8 cellular contexts compared by ENCODE assay signal in the genomic region with DNA sequence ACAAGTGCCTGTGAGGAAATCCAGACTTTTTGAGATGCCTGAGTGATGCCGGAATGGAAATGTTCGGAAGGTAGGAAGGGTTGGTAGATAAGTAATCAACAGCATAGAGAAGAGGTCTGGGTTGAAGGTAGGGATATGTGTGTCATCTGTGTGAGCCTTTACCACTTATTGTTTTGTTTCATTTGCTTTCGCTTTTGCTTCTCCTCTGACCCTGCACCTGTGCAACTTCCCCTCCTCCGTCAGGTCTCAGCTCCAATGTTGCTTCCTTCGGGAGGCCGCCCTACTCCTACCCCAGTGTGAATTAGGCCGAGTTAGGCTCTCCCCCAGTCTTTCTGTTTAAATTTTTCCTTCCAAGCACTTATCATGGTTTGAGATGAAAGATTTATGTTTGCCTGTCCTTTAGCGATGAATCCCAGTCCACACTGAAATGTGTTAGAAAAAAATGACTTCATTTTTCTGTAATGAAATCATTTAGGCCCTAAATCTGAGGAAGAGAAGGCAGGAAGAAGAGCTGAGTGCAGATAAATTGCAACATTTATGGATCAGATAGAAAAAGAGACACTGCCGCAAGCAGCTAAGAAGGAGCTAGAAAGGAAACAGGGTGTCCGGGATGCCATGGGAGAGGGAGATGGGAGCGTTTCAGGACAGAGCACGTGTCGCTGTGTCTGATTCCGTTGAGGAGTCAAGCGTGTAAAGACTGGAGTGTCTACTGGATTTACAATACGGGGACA.
DNase-seq lines count a peak whose midpoint lies in the region; ATAC-seq lines count a peak whose summit lies in the region.

No MANE protein-coding gene starts in this region.

- no peak overlapping the region for H2BK5ac ChIP-seq in neuronal stem cell (ENCODE audit: low read length)

- H3K9me3 Mint-ChIP-seq in T-cell = no peaks in the 10 kb centered on the region
- no peaks in the 10 kb centered on the region for H3K9me3 Mint-ChIP-seq in memory B cell

- H3K4me2 ChIP-seq in neuronal stem cell (ENCODE audit: insufficient read depth, low read length, poor library complexity, severe bottlenecking) = no peak overlapping the region

- DNase-seq in activated CD4-positive, CD25-positive, alpha-beta regulatory T cell treated with anti-CD3 and anti-CD28 coated beads, Interleukin-2, amount 50 U/mL, for 72 hours = no peak
- peak in 10 of 34 experiments; percentile 5 to 32 (median 16) for DNase-seq in T-cell
- DNase-seq in memory B cell (ENCODE audit: low spot score in 2 of 2) = peak in 1 of 2 donors; percentile 29
- no peak for DNase-seq in H4 (ENCODE audit: low spot score)
- no peak for DNase-seq in neuronal stem cell (ENCODE audit: low spot score)
- no peak for DNase-seq in DMS114 treated with DMSO at 0.1 percent for 48 hours (lab: John Stamatoyannopoulos, UW; ENCODE audit: unreplicated experiment)

- no peak overlapping the region for H2AFZ ChIP-seq in neuronal stem cell (ENCODE audit: low read length)

- H4K91ac ChIP-seq in neuronal stem cell (ENCODE audit: low read depth, low read length, poor library complexity) = no peak overlapping the region

- H3K79me1 ChIP-seq in neuronal stem cell (ENCODE audit: low read depth, low read length) = no peaks in the 10 kb centered on the region

- H2BK12ac ChIP-seq in neuronal stem cell (ENCODE audit: low read length) = no peak overlapping the region

- no peaks in the 10 kb centered on the region for H3K36me3 ChIP-seq in neuronal stem cell (replicated peaks in 1 of 2; ENCODE audit: control insufficient read depth in 2 of 2, insufficient read depth in 2 of 2, low read length in 2 of 2)

- H3K14ac ChIP-seq in neuronal stem cell (ENCODE audit: low read length) = no peak overlapping the region

- no peak overlapping the region for H3K23ac ChIP-seq in neuronal stem cell (ENCODE audit: low read depth, low read length, poor library complexity)

- ATAC-seq in activated CD4-positive, CD25-positive, alpha-beta regulatory T cell treated with anti-CD3 and anti-CD28 coated beads, Interleukin-2, amount 50 U/mL, for 24 hours = peak; percentile 100
- ATAC-seq in HG02642 (IDR thresholded peaks at IDR 0.05; ENCODE audit: poor library complexity, unreplicated experiment) (peak; percentile 96), T-cell (replicated peaks in 1 of 4) (peak; percentile 89 to 99 (median 96)), memory B cell (ENCODE audit: low read depth) (peak; percentile 99)

- POLR2A ChIA-PET in T-cell (lab: Charles Lee) = no interaction called here

- H3K4ac ChIP-seq in neuronal stem cell (ENCODE audit: low read length) = no peak overlapping the region

- H3K27ac ChIP-seq in neuronal stem cell (replicated peaks; ENCODE audit: low read length) = no peak overlapping the region

- H3K36me3 Mint-ChIP-seq in T-cell (no peaks in the 10 kb centered on the region), memory B cell (no peaks in the 10 kb centered on the region)

- no peak overlapping the region for H2BK15ac ChIP-seq in neuronal stem cell (ENCODE audit: low read length)

- no peak overlapping the region for H3K4me3 Mint-ChIP-seq in T-cell
- H3K4me3 Mint-ChIP-seq in memory B cell = no peak overlapping the region

- H2BK120ac ChIP-seq in neuronal stem cell (ENCODE audit: low read depth, low read length) = no peak overlapping the region

- H3K27me3 Mint-ChIP-seq in T-cell (no peaks in the 10 kb centered on the region), memory B cell (no peaks in the 10 kb centered on the region)

- no peaks in the 10 kb centered on the region for H3K4me1 Mint-ChIP-seq in T-cell
- H3K4me1 Mint-ChIP-seq in memory B cell = no peaks in the 10 kb centered on the region

- H3K4me1 ChIP-seq in neuronal stem cell (ENCODE audit: control insufficient read depth in 2 of 2, insufficient read depth in 1 of 2, low read depth in 1 of 2, low read length in 2 of 2) = peaks cover 5% of the 10 kb centered on the region in 2 donors

- CTCF ChIA-PET in T-cell (lab: Charles Lee) = no interaction called here

- no peak overlapping the region for H3K27ac Mint-ChIP-seq in T-cell
- no peak overlapping the region for H3K27ac Mint-ChIP-seq in memory B cell

- no peak overlapping the region for H3K4me3 ChIP-seq in neuronal stem cell (ENCODE audit: low read length in 2 of 2)

- H2AK5ac ChIP-seq in neuronal stem cell (ENCODE audit: low read depth, low read length) = no peak overlapping the region

- H3K18ac ChIP-seq in neuronal stem cell (ENCODE audit: low read length) = no peak overlapping the region

- H3K27me3 ChIP-seq in neuronal stem cell (ENCODE audit: control insufficient read depth in 3 of 3, insufficient read depth in 3 of 3, low read depth in 1 of 3, low read length in 3 of 3) = no peaks in the 10 kb centered on the region

- WGBS in neuronal stem cell (ENCODE audit: extremely low coverage in 2 of 2, insufficient read length in 2 of 2, insufficient replicate concordance in 1 of 2), 2 donors = 100% methylated on average over 1 of the region's 16 CpGs; no CpG with 5 or more reads in 1 of the 2 donors

- no peak overlapping the region for H4K8ac ChIP-seq in neuronal stem cell (ENCODE audit: low read depth, low read length)

- no peak overlapping the region for H3K9ac ChIP-seq in neuronal stem cell (ENCODE audit: low read depth, low read length, poor library complexity)

- H3K9me3 ChIP-seq in neuronal stem cell (replicated peaks in 1 of 2; ENCODE audit: control insufficient read depth in 2 of 2, insufficient read depth in 1 of 2, low read depth in 1 of 2, low read length in 2 of 2) = no peaks in the 10 kb centered on the region
